ENCODE assay signal across 15 cellular contexts in genomic region chr12:76883826-76884225, GRCh38. TPM values are rescaled to one million over a fixed set of nuclear protein-coding genes. Genes with fewer than 3 reads are reported as not detected.
A peak's percentile ranks its signal among the peaks of the same experiment; 100 is the strongest.
DNase-seq lines count a peak whose midpoint lies in the region; ATAC-seq and TF ChIP-seq lines count a peak whose summit lies in the region.
"Had no signal": no experiment of that assay in that cellular context is flagged by ENCODE, and none has a peak within 500 bp of the region (broad histone marks: within the 10 kb centered on the region; RNA-seq: fewer than 3 reads in every experiment).

No MANE protein-coding gene starts in this region.

- DNase-seq in Right ventricle myocardium inferior (ENCODE audit: missing footprints), result peak; percentile 80
- no peak for DNase-seq in cardiac septum (ENCODE audit: low spot score)
- DNase-seq in SHP77 (lab: John Stamatoyannopoulos, UW), result peak; percentile 57 to 66
- DNase-seq in foreskin fibroblast, result peak; percentile 67 to 75
- DNase-seq in stomach, result no peak
- DNase-seq in NCI-H748 (lab: John Stamatoyannopoulos, UW; ENCODE audit: unreplicated experiment), result no peak
- DNase-seq in upper lobe of left lung, result no peak
- DNase-seq in erythroblast (lab: John Stamatoyannopoulos, UW), result no peak
- DNase-seq: anterior cingulate cortex; Caco-2; effector memory CD4-positive, alpha-beta T cell; NCI-H187 treated with DMSO at 0.1 percent for 48 hours; testis had no signal

- H3K36me3 ChIP-seq in stomach, result no peaks in the 10 kb centered on the region
- no peaks in the 10 kb centered on the region for H3K36me3 ChIP-seq in upper lobe of left lung

- H3K27me3 ChIP-seq in stomach (no peaks in the 10 kb centered on the region), upper lobe of left lung (peaks cover 0 to 4% (median 0%) of the 10 kb centered on the region in 4 donors)
- H3K27me3 ChIP-seq: testis had no signal

- H3K9me3 ChIP-seq in stomach, result no peaks in the 10 kb centered on the region
- H3K9me3 ChIP-seq in upper lobe of left lung, result no peaks in the 10 kb centered on the region
- H3K9me3 ChIP-seq: Caco-2, testis had no signal

- no peak for TF ChIP-seq EP300 in stomach (IDR thresholded peaks at IDR 0.05)
- no peak for TF ChIP-seq EP300 in upper lobe of left lung (IDR thresholded peaks at IDR 0.05)

- H3K27ac ChIP-seq in stomach, result no peak overlapping the region
- no peak overlapping the region for H3K27ac ChIP-seq in upper lobe of left lung
- H3K27ac ChIP-seq: testis had no signal

- intact Hi-C loops in Right ventricle myocardium inferior (cut with DNase I), result no loop called here
- intact Hi-C loops in cardiac septum (cut with DNase I), result no loop called here
- intact Hi-C loops in stomach (cut with DNase I; ENCODE audit: low total_unique reads), result no loop called here

- H3K4me3 ChIP-seq in foreskin fibroblast (ENCODE audit: low read depth in 1 of 2, low read length in 2 of 2), result no peak overlapping the region
- no peak overlapping the region for H3K4me3 ChIP-seq in stomach
- no peak overlapping the region for H3K4me3 ChIP-seq in upper lobe of left lung
- H3K4me3 ChIP-seq: smooth muscle cell, testis had no signal

- 61 to 70% (median 63%) methylated on average over 2 of the region's 2 CpGs for WGBS in stomach, 5 donors
- 61 to 65% methylated on average over 2 of the region's 2 CpGs for WGBS in upper lobe of left lung, 2 donors

- TF ChIP-seq POLR2A in stomach (IDR thresholded peaks at IDR 0.05) (no peak), upper lobe of left lung (IDR thresholded peaks at IDR 0.05) (no peak), erythroblast (IDR thresholded peaks at IDR 0.05; ENCODE audit: low read length) (no peak)

- H3K4me1 ChIP-seq in stomach (peaks cover 3 to 16% (median 11%) of the 10 kb centered on the region in 4 donors), upper lobe of left lung (peaks cover 0 to 9% (median 5%) of the 10 kb centered on the region in 4 donors)
- H3K4me1 ChIP-seq: Caco-2, testis had no signal

- no peak for TF ChIP-seq CTCF in foreskin fibroblast (IDR thresholded peaks at IDR 0.05; ENCODE audit: low read depth, low read length)
- TF ChIP-seq CTCF in stomach (IDR thresholded peaks at IDR 0.05), result no peak
- TF ChIP-seq CTCF in upper lobe of left lung (IDR thresholded peaks at IDR 0.05), result no peak

- ATAC-seq in Right ventricle myocardium inferior (peak; percentile 83), upper lobe of left lung (ENCODE audit: low FRiP score in 2 of 2) (no peak)
- ATAC-seq: Panc1 had no signal

RNA-seq across cellular contexts. Expression of gene CSRP2, which starts 5.0 kb away (rescaled TPM):
- total RNA-seq in Right ventricle myocardium inferior, result 55.8 TPM
- total RNA-seq in cardiac septum, result 15.7 TPM
- total RNA-seq in stomach, result 10 to 100 TPM in 3 of 5 donors, 1 to 10 TPM in 1, not detected in 1; 6.4 to 50.9 (median 22.2) TPM
- polyA plus RNA-seq in stomach, result 100 to 1,000 TPM in 1 of 3 donors, 10 to 100 TPM in 2; 32.7 to 162 (median 41.0) TPM
- total RNA-seq in upper lobe of left lung, result 10 to 100 TPM in 5 of 6 donors, 1 to 10 TPM in 1; 9.9 to 26.3 (median 22.2) TPM

Comparison
In these comparisons a context has a peak if more than half of its experiments do, and no peak if none do; other contexts are left out.
1. DNase-seq: peak in Right ventricle myocardium inferior (single experiment), SHP77 (2 of 2) and foreskin fibroblast (2 of 2); none in cardiac septum (single experiment), stomach (single experiment), NCI-H748 (single experiment), upper lobe of left lung (0 of 2) and erythroblast (0 of 2).